1 cellular context compared by ENCODE assay signal in the genomic region with DNA sequence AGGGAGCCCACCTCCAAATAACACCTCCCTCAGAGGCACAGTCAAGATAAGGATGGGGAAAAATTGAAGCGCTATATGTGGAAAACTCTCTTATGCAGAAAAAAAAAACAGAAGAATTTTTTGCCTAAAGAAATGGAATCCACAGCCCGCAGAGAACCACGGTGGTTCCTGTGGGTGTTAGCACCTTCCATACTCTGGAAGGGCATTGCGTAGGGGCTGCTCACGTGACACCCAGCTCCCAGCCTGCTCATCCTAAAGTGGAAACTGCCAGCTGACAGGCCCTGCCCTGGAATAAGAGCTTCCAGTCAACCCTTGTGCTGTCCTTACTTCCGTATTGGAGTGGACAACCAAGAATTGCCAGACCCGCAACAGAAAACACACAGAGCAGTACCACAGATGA.
TF ChIP-seq lines count a peak whose summit lies in the region.

No MANE protein-coding gene starts in this region.

TF ChIP-seq in GM23338, 12 proteins besides CTCF, POLR2A, EP300 and RAD21 (continued from another document):
- TF ChIP-seq, protein P1, sequence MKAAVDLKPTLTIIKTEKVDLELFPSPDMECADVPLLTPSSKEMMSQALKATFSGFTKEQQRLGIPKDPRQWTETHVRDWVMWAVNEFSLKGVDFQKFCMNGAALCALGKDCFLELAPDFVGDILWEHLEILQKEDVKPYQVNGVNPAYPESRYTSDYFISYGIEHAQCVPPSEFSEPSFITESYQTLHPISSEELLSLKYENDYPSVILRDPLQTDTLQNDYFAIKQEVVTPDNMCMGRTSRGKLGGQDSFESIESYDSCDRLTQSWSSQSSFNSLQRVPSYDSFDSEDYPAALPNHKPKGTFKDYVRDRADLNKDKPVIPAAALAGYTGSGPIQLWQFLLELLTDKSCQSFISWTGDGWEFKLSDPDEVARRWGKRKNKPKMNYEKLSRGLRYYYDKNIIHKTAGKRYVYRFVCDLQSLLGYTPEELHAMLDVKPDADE (IDR thresholded peaks at IDR 0.05) = no peak
- TF ChIP-seq JUNB (IDR thresholded peaks at IDR 0.05; ENCODE audit: unreplicated experiment) (no peak), POLR2AphosphoS5 (IDR thresholded peaks at IDR 0.05; ENCODE audit: low read depth) (no peak), EZH2 (IDR thresholded peaks at IDR 0.05; ENCODE audit: low read depth, unreplicated experiment) (no peak), ZNF114 (CRISPR knock-in tag; IDR thresholded peaks at IDR 0.05) (no peak), EZH2phosphoT487 (IDR thresholded peaks at IDR 0.05; ENCODE audit: unreplicated experiment) (no peak), STAT1 (IDR thresholded peaks at IDR 0.05; ENCODE audit: unreplicated experiment) (no peak), CREB1 (CRISPR knock-in tag; IDR thresholded peaks at IDR 0.05; ENCODE audit: low read depth) (no peak), NANOG (IDR thresholded peaks at IDR 0.05; ENCODE audit: borderline replicate concordance) (no peak), ZNF331 (CRISPR knock-in tag; IDR thresholded peaks at IDR 0.05; ENCODE audit: low read depth) (no peak)
- TF ChIP-seq, protein P2, sequence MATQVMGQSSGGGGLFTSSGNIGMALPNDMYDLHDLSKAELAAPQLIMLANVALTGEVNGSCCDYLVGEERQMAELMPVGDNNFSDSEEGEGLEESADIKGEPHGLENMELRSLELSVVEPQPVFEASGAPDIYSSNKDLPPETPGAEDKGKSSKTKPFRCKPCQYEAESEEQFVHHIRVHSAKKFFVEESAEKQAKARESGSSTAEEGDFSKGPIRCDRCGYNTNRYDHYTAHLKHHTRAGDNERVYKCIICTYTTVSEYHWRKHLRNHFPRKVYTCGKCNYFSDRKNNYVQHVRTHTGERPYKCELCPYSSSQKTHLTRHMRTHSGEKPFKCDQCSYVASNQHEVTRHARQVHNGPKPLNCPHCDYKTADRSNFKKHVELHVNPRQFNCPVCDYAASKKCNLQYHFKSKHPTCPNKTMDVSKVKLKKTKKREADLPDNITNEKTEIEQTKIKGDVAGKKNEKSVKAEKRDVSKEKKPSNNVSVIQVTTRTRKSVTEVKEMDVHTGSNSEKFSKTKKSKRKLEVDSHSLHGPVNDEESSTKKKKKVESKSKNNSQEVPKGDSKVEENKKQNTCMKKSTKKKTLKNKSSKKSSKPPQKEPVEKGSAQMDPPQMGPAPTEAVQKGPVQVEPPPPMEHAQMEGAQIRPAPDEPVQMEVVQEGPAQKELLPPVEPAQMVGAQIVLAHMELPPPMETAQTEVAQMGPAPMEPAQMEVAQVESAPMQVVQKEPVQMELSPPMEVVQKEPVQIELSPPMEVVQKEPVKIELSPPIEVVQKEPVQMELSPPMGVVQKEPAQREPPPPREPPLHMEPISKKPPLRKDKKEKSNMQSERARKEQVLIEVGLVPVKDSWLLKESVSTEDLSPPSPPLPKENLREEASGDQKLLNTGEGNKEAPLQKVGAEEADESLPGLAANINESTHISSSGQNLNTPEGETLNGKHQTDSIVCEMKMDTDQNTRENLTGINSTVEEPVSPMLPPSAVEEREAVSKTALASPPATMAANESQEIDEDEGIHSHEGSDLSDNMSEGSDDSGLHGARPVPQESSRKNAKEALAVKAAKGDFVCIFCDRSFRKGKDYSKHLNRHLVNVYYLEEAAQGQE (IDR thresholded peaks at IDR 0.05; ENCODE audit: unreplicated experiment) = no peak
